14 cellular contexts compared by ENCODE assay signal in genomic region chr5:160450164-160450932, GRCh38.
DNase-seq lines count a peak whose midpoint lies in the region; ATAC-seq and TF ChIP-seq lines count a peak whose summit lies in the region.
"Had no signal": no experiment of that assay in that cellular context is flagged by ENCODE, and none has a peak within 500 bp of the region (broad histone marks: within the 10 kb centered on the region; RNA-seq: fewer than 3 reads in every experiment).

No MANE protein-coding gene starts in this region.

- H3K36me3 ChIP-seq in MM.1S (replicated peaks; ENCODE audit: insufficient read depth, low read length) = no peaks in the 10 kb centered on the region
- H3K36me3 ChIP-seq: lower lobe of right lung, neutrophil, uterus had no signal

- H3K9me3 ChIP-seq in MM.1S (replicated peaks; ENCODE audit: insufficient read depth, low read length) = no peaks in the 10 kb centered on the region
- H3K9me3 ChIP-seq: lower lobe of right lung, neutrophil, uterus had no signal

- H3F3A ChIP-seq in MM.1S (ENCODE audit: insufficient read depth, low read length) = no peaks in the 10 kb centered on the region

- no peak overlapping the region for H3K9ac ChIP-seq in MM.1S (ENCODE audit: low read length)

- H3K9me2 ChIP-seq in MM.1S (replicated peaks; ENCODE audit: insufficient read depth, low read length) = no peaks in the 10 kb centered on the region

- ATAC-seq in GM18498 (IDR thresholded peaks at IDR 0.05; ENCODE audit: unreplicated experiment) (peak; percentile 60), GM19438 (IDR thresholded peaks at IDR 0.05; ENCODE audit: low read depth, unreplicated experiment) (peak; percentile 61), HG03025 (IDR thresholded peaks at IDR 0.05; ENCODE audit: low FRiP score, unreplicated experiment) (peak; percentile 69), HG03460 (IDR thresholded peaks at IDR 0.05; ENCODE audit: unreplicated experiment) (no peak)
- ATAC-seq: effector memory CD8-positive, alpha-beta T cell; lower lobe of right lung had no signal

- no peaks in the 10 kb centered on the region for H3K79me2 ChIP-seq in MM.1S (ENCODE audit: low read length)

- TF ChIP-seq CTCF in MM.1S (IDR thresholded peaks at IDR 0.05; ENCODE audit: low read length) = no peak

- DNase-seq in MM.1S (no peak), NCI-H2081 (lab: John Stamatoyannopoulos, UW) (no peak), GF-D8 (lab: John Stamatoyannopoulos, UW) (no peak), HuH-7.5 (ENCODE audit: low spot score) (no peak)
- DNase-seq: effector memory CD8-positive, alpha-beta T cell; head of caudate nucleus; lower lobe of right lung; NCI-H526; uterus had no signal

- H3K4me2 ChIP-seq in MM.1S (ENCODE audit: low read depth, low read length) = peak overlapping the region; percentile 30; the same call in 1 of the 2 replicates

- H3K4me3 ChIP-seq in MM.1S (ENCODE audit: low read length) = no peak overlapping the region
- H3K4me3 ChIP-seq: lower lobe of right lung, uterus had no signal

- no peaks in the 10 kb centered on the region for H4K20me1 ChIP-seq in MM.1S (ENCODE audit: insufficient read depth, low read length)

- peaks cover 20% of the 10 kb centered on the region for H3K4me1 ChIP-seq in MM.1S (ENCODE audit: low read length)
- H3K4me1 ChIP-seq: uterus had no signal

- no peak overlapping the region for H3K27ac ChIP-seq in MM.1S (ENCODE audit: low read length)
- H3K27ac ChIP-seq: lower lobe of right lung, neutrophil, uterus had no signal

- no peaks in the 10 kb centered on the region for H3K27me3 ChIP-seq in MM.1S (replicated peaks; ENCODE audit: insufficient read depth, low read length)
- H3K27me3 ChIP-seq: uterus had no signal

- no peak overlapping the region for H2AFZ ChIP-seq in MM.1S (ENCODE audit: low read length)
